In genomic region chr12:4825139-4825858, GRCh38 we compare ENCODE assay signal across 15 cellular contexts.
DNase-seq lines count a peak whose midpoint lies in the region; ATAC-seq and TF ChIP-seq lines count a peak whose summit lies in the region.
"Had no signal": no experiment of that assay in that cellular context is flagged by ENCODE, and none has a peak within 500 bp of the region (broad histone marks: within the 10 kb centered on the region; RNA-seq: fewer than 3 reads in every experiment).

No MANE protein-coding gene starts in this region.

- WGBS in mesodermal cell (ENCODE audit: insufficient coverage in 2 of 2), 2 experiments, result 94 to 97% methylated on average over 3 of the region's 4 CpGs

- H3K4me3 ChIP-seq in DOHH2 (ENCODE audit: low read length) (peak overlapping the region; percentile 80), mesodermal cell (ENCODE audit: extremely low read depth, insufficient read depth, low read length, poor library complexity, severe bottlenecking) (no peak overlapping the region), foreskin fibroblast (ENCODE audit: low read depth in 1 of 2, low read length in 2 of 2) (no peak overlapping the region)
- H3K4me3 ChIP-seq in Jurkat, Clone E6-1 (ENCODE audit: low read length), result peak overlapping the region; percentile 3
- H3K4me3 ChIP-seq: dorsolateral prefrontal cortex, gastroesophageal sphincter, SJSA1 had no signal

- H4K20me1 ChIP-seq in DOHH2 (ENCODE audit: control insufficient read depth, insufficient read depth, low read depth, low read length), result no peaks in the 10 kb centered on the region

- no peaks in the 10 kb centered on the region for H3K36me3 Mint-ChIP-seq in T-helper 17 cell (ENCODE audit: low read depth)
- no peaks in the 10 kb centered on the region for H3K36me3 Mint-ChIP-seq in osteocyte (ENCODE audit: unreplicated experiment)

- DNase-seq in Jurkat, Clone E6-1 (ENCODE audit: low read depth, low spot score), result peak; percentile 96
- no peak for DNase-seq in T-helper 17 cell
- DNase-seq in anterior cingulate cortex (lab: John Stamatoyannopoulos, UW), result no peak
- DNase-seq in osteocyte (ENCODE audit: extremely low spot score, unreplicated experiment), result no peak
- DNase-seq in AG20443 (ENCODE audit: low spot score), result no peak
- DNase-seq in foreskin fibroblast, result no peak
- DNase-seq: dorsolateral prefrontal cortex, left cardiac atrium, NCI-H1436 treated with DMSO at 0.1 percent for 48 hours, NCI-H526 treated with DMSO at 0.1 percent for 48 hours had no signal

- H3K27ac ChIP-seq in DOHH2 (ENCODE audit: low read depth, low read length) (peak overlapping the region; percentile 40), mesodermal cell (ENCODE audit: low read depth, low read length, severe bottlenecking) (peak overlapping the region; percentile 72)
- H3K27ac ChIP-seq: dorsolateral prefrontal cortex, gastroesophageal sphincter, SJSA1 had no signal

- no peaks in the 10 kb centered on the region for H3K27me3 ChIP-seq in DOHH2 (ENCODE audit: control insufficient read depth, low read length)

- H3K4me1 ChIP-seq in DOHH2 (ENCODE audit: control insufficient read depth, low read length) (peaks cover 80% of the 10 kb centered on the region), mesodermal cell (ENCODE audit: control insufficient read depth, insufficient read depth, low read length, poor library complexity, severe bottlenecking) (peaks cover 29% of the 10 kb centered on the region)
- H3K4me1 ChIP-seq: SJSA1 had no signal

- peak; percentile 45 for ATAC-seq in T-helper 17 cell
- ATAC-seq: gastroesophageal sphincter, left cardiac atrium had no signal

- TF ChIP-seq CTCF in DOHH2 (IDR thresholded peaks at IDR 0.05; ENCODE audit: low read depth, low read length, poor library complexity, severe bottlenecking), result no peak
- TF ChIP-seq CTCF in osteocyte (IDR thresholded peaks at IDR 0.05), result no peak
- no peak for TF ChIP-seq CTCF in foreskin fibroblast (IDR thresholded peaks at IDR 0.05; ENCODE audit: low read depth, low read length)

- peak overlapping the region; percentile 85 for H3K4me2 ChIP-seq in DOHH2 (ENCODE audit: low read length)

- H3K36me3 ChIP-seq in DOHH2 (ENCODE audit: control insufficient read depth, low read length) (peaks cover 44% of the 10 kb centered on the region), mesodermal cell (ENCODE audit: control insufficient read depth, insufficient read depth, low read length) (peaks cover 4% of the 10 kb centered on the region)
- H3K36me3 ChIP-seq: gastroesophageal sphincter, SJSA1 had no signal

- H3K9me2 ChIP-seq in DOHH2 (replicated peaks; ENCODE audit: control insufficient read depth, low read length), result no peaks in the 10 kb centered on the region

- H3K9me3 Mint-ChIP-seq in osteocyte (ENCODE audit: unreplicated experiment), result no peaks in the 10 kb centered on the region
- H3K9me3 Mint-ChIP-seq: type B pancreatic cell had no signal

- H3K79me2 ChIP-seq in DOHH2 (ENCODE audit: control insufficient read depth, low read length), result peaks cover 22% of the 10 kb centered on the region

- peaks cover 46% of the 10 kb centered on the region for H3K4me1 Mint-ChIP-seq in T-helper 17 cell
- H3K4me1 Mint-ChIP-seq in osteocyte (ENCODE audit: unreplicated experiment), result no peaks in the 10 kb centered on the region

- H3K4me3 Mint-ChIP-seq in T-helper 17 cell (peak overlapping the region; percentile 28), osteocyte (ENCODE audit: unreplicated experiment) (no peak overlapping the region)
- H3K4me3 Mint-ChIP-seq: type B pancreatic cell had no signal

- no peaks in the 10 kb centered on the region for H3K27me3 Mint-ChIP-seq in T-helper 17 cell
- H3K27me3 Mint-ChIP-seq in osteocyte (ENCODE audit: unreplicated experiment), result no peaks in the 10 kb centered on the region

- H3F3A ChIP-seq in DOHH2 (ENCODE audit: control insufficient read depth, insufficient read depth), result peaks cover 13% of the 10 kb centered on the region

- no peaks in the 10 kb centered on the region for H3K9me3 ChIP-seq in DOHH2 (ENCODE audit: control insufficient read depth, insufficient read depth, low read length)
- no peaks in the 10 kb centered on the region for H3K9me3 ChIP-seq in T-helper 17 cell (ENCODE audit: control insufficient read depth, low read length, poor library complexity, severe bottlenecking)
- H3K9me3 ChIP-seq in mesodermal cell (ENCODE audit: control insufficient read depth, low read length), result no peaks in the 10 kb centered on the region
- H3K9me3 ChIP-seq: gastroesophageal sphincter, SJSA1 had no signal

- no peak overlapping the region for H3K27ac Mint-ChIP-seq in T-helper 17 cell
- no peak overlapping the region for H3K27ac Mint-ChIP-seq in osteocyte (ENCODE audit: unreplicated experiment)
- H3K27ac Mint-ChIP-seq: type B pancreatic cell had no signal

Comparison
In these comparisons a context has a peak if more than half of its experiments do, and no peak if none do; other contexts are left out.
1. H3K4me3 ChIP-seq: peak in DOHH2 (single experiment) and Jurkat, Clone E6-1 (single experiment); none in mesodermal cell (single experiment) and foreskin fibroblast (0 of 2).